In the genomic region with DNA sequence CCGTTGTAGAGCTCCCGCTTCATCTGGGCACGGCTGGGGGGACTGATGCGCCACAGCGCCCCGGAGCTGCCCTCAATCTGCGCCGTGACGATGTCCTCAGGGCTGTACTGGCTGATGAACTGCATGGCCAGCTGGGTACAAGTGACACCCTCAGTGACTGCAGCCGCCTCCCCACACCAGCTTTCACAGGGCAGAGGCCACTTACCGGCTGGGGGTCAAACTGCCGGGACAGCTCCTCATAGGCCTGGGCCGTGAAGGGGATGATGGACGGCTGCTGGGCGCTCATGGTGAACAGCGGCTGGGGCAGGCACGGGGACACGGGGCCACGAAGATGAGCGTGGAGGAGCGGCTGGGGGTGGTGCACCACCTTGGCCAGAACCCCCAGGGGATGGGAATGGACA, we compare ENCODE assay signal across 19 cellular contexts. TPM values are rescaled to one million over a fixed set of nuclear protein-coding genes. Genes with fewer than 3 reads are reported as not detected.
DNase-seq lines count a peak whose midpoint lies in the region; ATAC-seq and TF ChIP-seq lines count a peak whose summit lies in the region.
"Had no signal": no experiment of that assay in that cellular context is flagged by ENCODE, and none has a peak within 500 bp of the region (broad histone marks: within the 10 kb centered on the region; RNA-seq: fewer than 3 reads in every experiment).

No MANE protein-coding gene starts in this region.

- no peak overlapping the region for H4K91ac ChIP-seq in neuronal stem cell (ENCODE audit: low read depth, low read length, poor library complexity)

- no peak overlapping the region for H2BK120ac ChIP-seq in neuronal stem cell (ENCODE audit: low read depth, low read length)

- H3K36me3 ChIP-seq in Caco-2 (ENCODE audit: control insufficient read depth, insufficient read depth, low read length) (peaks cover 3% of the 10 kb centered on the region; the same call in 1 of the 2 replicates), Panc1 (ENCODE audit: control insufficient read depth, insufficient read depth, low read length) (peaks cover 2% of the 10 kb centered on the region), neuronal stem cell (replicated peaks in 1 of 2; ENCODE audit: control insufficient read depth in 2 of 2, insufficient read depth in 2 of 2, low read length in 2 of 2) (peaks cover 23 to 56% of the 10 kb centered on the region in 2 donors), A673 (ENCODE audit: insufficient read depth, low read length, poor library complexity, severe bottlenecking) (peaks cover 71% of the 10 kb centered on the region)

- intact Hi-C loops in Caco-2 (cut with micrococcal nuclease; ENCODE audit: unreplicated experiment) (no loop called here), Panc1 (cut with micrococcal nuclease; ENCODE audit: unreplicated experiment) (no loop called here), A673 (cut with micrococcal nuclease; ENCODE audit: unreplicated experiment) (no loop called here)

- H3K27ac Mint-ChIP-seq in Caco-2 (ENCODE audit: unreplicated experiment), result no peak overlapping the region
- H3K27ac Mint-ChIP-seq: B cell, HFFc6 had no signal

- H3K9me3 ChIP-seq in Caco-2 (no peaks in the 10 kb centered on the region), Panc1 (ENCODE audit: control insufficient read depth, insufficient read depth, low read depth, low read length) (no peaks in the 10 kb centered on the region), neuronal stem cell (replicated peaks in 1 of 2; ENCODE audit: control insufficient read depth in 2 of 2, insufficient read depth in 1 of 2, low read depth in 1 of 2, low read length in 2 of 2) (no peaks in the 10 kb centered on the region), A673 (ENCODE audit: low read depth, low read length, poor library complexity, severe bottlenecking) (no peaks in the 10 kb centered on the region)
- H3K9me3 ChIP-seq: BLaER1, HAP-1 had no signal

- TF ChIP-seq CTCF in Caco-2 (IDR thresholded peaks at IDR 0.05; ENCODE audit: insufficient read depth in 1 of 2, low read depth in 1 of 2, low read length in 1 of 2, severe bottlenecking in 1 of 2, unreplicated experiment in 1 of 2) (no peak), Panc1 (IDR thresholded peaks at IDR 0.05) (no peak), A673 (conservative IDR thresholded peaks at IDR 0.05; ENCODE audit: low read depth, low read length) (no peak)

- BruUV-seq in Caco-2 (replicated peaks; lab: Mats Ljungman, UMichigan) (TSS peak; percentile 11), Panc1 (replicated peaks; lab: Mats Ljungman, UMichigan) (TSS peak; percentile 62), A673 (replicated peaks; lab: Mats Ljungman, UMichigan) (no TSS peak)

- H2AK5ac ChIP-seq in neuronal stem cell (ENCODE audit: low read depth, low read length), result no peak overlapping the region

- no peaks in the 10 kb centered on the region for H3K4me1 ChIP-seq in Caco-2
- no peaks in the 10 kb centered on the region; the same call in 1 of the 2 replicates for H3K4me1 ChIP-seq in Panc1 (ENCODE audit: control insufficient read depth, insufficient read depth, low read length)
- no peaks in the 10 kb centered on the region for H3K4me1 ChIP-seq in neuronal stem cell (ENCODE audit: control insufficient read depth in 2 of 2, insufficient read depth in 1 of 2, low read depth in 1 of 2, low read length in 2 of 2)
- no peaks in the 10 kb centered on the region for H3K4me1 ChIP-seq in A673 (ENCODE audit: insufficient read depth, low read length, poor library complexity, severe bottlenecking)
- H3K4me1 ChIP-seq: HAP-1 had no signal

- ATAC-seq in Panc1, result no peak

- H3K27me3 Mint-ChIP-seq in Caco-2 (ENCODE audit: insufficient read depth, unreplicated experiment), result no peaks in the 10 kb centered on the region
- H3K27me3 Mint-ChIP-seq: B cell; CD4-positive, alpha-beta T cell had no signal

- H3K9me3 Mint-ChIP-seq in Caco-2 (ENCODE audit: unreplicated experiment), result no peaks in the 10 kb centered on the region
- H3K9me3 Mint-ChIP-seq: CD14-positive monocyte; CD4-positive, alpha-beta T cell; CD8-positive, alpha-beta memory T cell; HFFc6 had no signal

- peak overlapping the region; percentile 35 for H3K23ac ChIP-seq in neuronal stem cell (ENCODE audit: low read depth, low read length, poor library complexity)

- no peaks in the 10 kb centered on the region for H3K4me1 Mint-ChIP-seq in Caco-2 (ENCODE audit: low read depth, unreplicated experiment)
- H3K4me1 Mint-ChIP-seq: B cell, CD14-positive monocyte had no signal

- no peak overlapping the region for H3K27ac ChIP-seq in Panc1 (ENCODE audit: low read length)
- H3K27ac ChIP-seq in neuronal stem cell (replicated peaks; ENCODE audit: low read length), result no peak overlapping the region
- no peak overlapping the region for H3K27ac ChIP-seq in A673 (ENCODE audit: low read depth, low read length, poor library complexity, severe bottlenecking)
- H3K27ac ChIP-seq: BLaER1 had no signal

- H3K4ac ChIP-seq in neuronal stem cell (ENCODE audit: low read length), result no peak overlapping the region

- peak overlapping the region; percentile 50 for H3K9ac ChIP-seq in neuronal stem cell (ENCODE audit: low read depth, low read length, poor library complexity)
- H3K9ac ChIP-seq: BLaER1 had no signal

- no peak overlapping the region for H3K14ac ChIP-seq in neuronal stem cell (ENCODE audit: low read length)

- in situ Hi-C loops in Panc1 (cut with HindIII; ENCODE audit: low pct_unique_long_range_greater_than_20kb, low sequenced_read_pairs), result no loop called here

- POLR2A ChIA-PET in Caco-2 (lab: Charles Lee) (no interaction called here), Panc1 (lab: Charles Lee) (no interaction called here), A673 (lab: Charles Lee; ENCODE audit: low non-redundant PET) (interaction anchor here (0.6 kb wide), 1 partner anchor 147 kb away, joined by 7 read pairs; a partner anchor contains a TSS)

- no peak overlapping the region for H3K18ac ChIP-seq in neuronal stem cell (ENCODE audit: low read length)

- no peak overlapping the region for H2BK12ac ChIP-seq in neuronal stem cell (ENCODE audit: low read length)

- no peak overlapping the region for H2AFZ ChIP-seq in neuronal stem cell (ENCODE audit: low read length)

- no peak overlapping the region for H2BK5ac ChIP-seq in neuronal stem cell (ENCODE audit: low read length)

- H3K27me3 ChIP-seq in Caco-2 (replicated peaks; ENCODE audit: control insufficient read depth, insufficient read depth, low read length) (no peaks in the 10 kb centered on the region), Panc1 (ENCODE audit: control insufficient read depth, insufficient read depth, low read length) (no peaks in the 10 kb centered on the region), neuronal stem cell (ENCODE audit: control insufficient read depth in 3 of 3, insufficient read depth in 3 of 3, low read depth in 1 of 3, low read length in 3 of 3) (no peaks in the 10 kb centered on the region), A673 (replicated peaks; ENCODE audit: insufficient read depth, low read depth, low read length, poor library complexity) (no peaks in the 10 kb centered on the region)
- H3K27me3 ChIP-seq: BLaER1 had no signal

- H3K4me3 Mint-ChIP-seq in Caco-2 (ENCODE audit: unreplicated experiment), result no peak overlapping the region
- H3K4me3 Mint-ChIP-seq: B cell; CD14-positive monocyte; CD4-positive, alpha-beta T cell; CD8-positive, alpha-beta memory T cell; HFFc6 had no signal

- peaks cover 4% of the 10 kb centered on the region for H3K79me1 ChIP-seq in neuronal stem cell (ENCODE audit: low read depth, low read length)

- no peak overlapping the region for H4K8ac ChIP-seq in neuronal stem cell (ENCODE audit: low read depth, low read length)

- DNase-seq in Caco-2, result no peak
- no peak for DNase-seq in Panc1 (ENCODE audit: low read depth, low spot score)
- no peak for DNase-seq in neuronal stem cell (ENCODE audit: low spot score)
- DNase-seq in anterior cingulate cortex (lab: John Stamatoyannopoulos, UW), result no peak
- DNase-seq in A673 (ENCODE audit: low spot score), result no peak
- DNase-seq: Calu3; CD4-positive, alpha-beta T cell; CD8-positive, alpha-beta memory T cell; DMS53; DMS79 treated with DMSO at 0.1 percent for 48 hours; GF-D8; GOT3; HFFc6 had no signal

- no peak overlapping the region for H2BK15ac ChIP-seq in neuronal stem cell (ENCODE audit: low read length)

- H3K36me3 Mint-ChIP-seq in Caco-2 (ENCODE audit: insufficient read depth, unreplicated experiment), result peaks cover 88% of the 10 kb centered on the region

- CTCF ChIA-PET in Caco-2 (lab: Charles Lee), result interaction anchor here (1.9 kb wide), 1 partner anchor 21 kb away, joined by 8 read pairs; no protein-coding TSS in a partner anchor
- CTCF ChIA-PET in Panc1 (lab: Charles Lee), result interaction anchor here (0.6 kb wide), 1 partner anchor 21 kb away, joined by 3 read pairs; no protein-coding TSS in a partner anchor
- CTCF ChIA-PET in A673 (lab: Charles Lee), result no interaction called here

- no CpG with 5 or more reads among the region's 21 CpGs for WGBS in neuronal stem cell (ENCODE audit: extremely low coverage in 2 of 2, insufficient read length in 2 of 2, insufficient replicate concordance in 1 of 2), 2 donors

- H3K4me2 ChIP-seq in neuronal stem cell (ENCODE audit: insufficient read depth, low read length, poor library complexity, severe bottlenecking), result no peak overlapping the region

- H3K4me3 ChIP-seq in Caco-2 (ENCODE audit: low read depth, low read length) (no peak overlapping the region), Panc1 (ENCODE audit: low read depth in 2 of 2, low read length in 2 of 2) (no peak overlapping the region), neuronal stem cell (ENCODE audit: low read length in 2 of 2) (no peak overlapping the region), A673 (ENCODE audit: low read depth, low read length, poor library complexity, severe bottlenecking) (no peak overlapping the region)
- H3K4me3 ChIP-seq: BLaER1, HAP-1 had no signal

RNA-seq across cellular contexts. Expression of a gene that starts 10.3 kb away (rescaled TPM):
- 44.3 and 54.9 TPM in 2 replicates for total RNA-seq in Caco-2 (2022)
- total RNA-seq in Panc1 (2021; ENCODE audit: unreplicated experiment), result 24.8 TPM
- 31.7 TPM for polyA plus RNA-seq in Panc1 (2012; ENCODE audit: insufficient read length)
- polyA plus RNA-seq in neuronal stem cell (2013, experiment 1 of 2), result 25.8 TPM
- 28.0 TPM for polyA plus RNA-seq in neuronal stem cell (2013, experiment 2 of 2)
- total RNA-seq in A673 (2021), result 45.0 and 47.5 TPM in 2 replicates

RNA-seq across cellular contexts. Expression of a gene that starts 10.4 kb away (rescaled TPM):
- total RNA-seq in Caco-2 (2022) (37.3 and 40.4 TPM in 2 replicates), Panc1 (2021; ENCODE audit: unreplicated experiment) (19.8 TPM), A673 (2021) (32.3 and 36.3 TPM in 2 replicates)
- polyA plus RNA-seq in Panc1 (2012; ENCODE audit: insufficient read length), result 23.4 TPM
- polyA plus RNA-seq in neuronal stem cell (2013, experiment 1 of 2), result 20.4 TPM
- 19.1 TPM for polyA plus RNA-seq in neuronal stem cell (2013, experiment 2 of 2)

RNA-seq across cellular contexts. Expression of a gene that starts 30.3 kb away (rescaled TPM):
- total RNA-seq in Caco-2 (2022) (3.5 TPM in 2 replicates), Panc1 (2021; ENCODE audit: unreplicated experiment) (not detected), A673 (2021) (not detected in 2 replicates)
- 0.40 TPM for polyA plus RNA-seq in Panc1 (2012; ENCODE audit: insufficient read length)
- polyA plus RNA-seq in neuronal stem cell (2013, experiment 1 of 2), result 0.50 TPM
- 0.32 TPM for polyA plus RNA-seq in neuronal stem cell (2013, experiment 2 of 2)
- total RNA-seq: A172, Daoy, HFFc6 had no signal

RNA-seq across cellular contexts. Expression of a gene that starts 53.7 kb away (rescaled TPM):
- 127 and 141 TPM in 2 replicates for total RNA-seq in Caco-2 (2022)
- total RNA-seq in Panc1 (2021; ENCODE audit: unreplicated experiment), result 96.8 TPM
- 84.8 TPM for polyA plus RNA-seq in Panc1 (2012; ENCODE audit: insufficient read length)
- polyA plus RNA-seq in neuronal stem cell (2013, experiment 1 of 2), result 50.0 TPM
- 51.3 TPM for polyA plus RNA-seq in neuronal stem cell (2013, experiment 2 of 2)
- total RNA-seq in A673 (2021), result 127 and 131 TPM in 2 replicates
